ENCODE assay signal across 8 cellular contexts in genomic region chr1:196651637-196652215, GRCh38. TPM values are rescaled to one million over a fixed set of nuclear protein-coding genes. Genes with fewer than 3 reads are reported as not detected.
DNase-seq lines count a peak whose midpoint lies in the region; ATAC-seq and TF ChIP-seq lines count a peak whose summit lies in the region.

TSS of gene CFH (plus strand) at chr1:196652043. CDS start at chr1:196652118, 75 bp downstream.

- TF ChIP-seq POLR2A in Peyer's patch (IDR thresholded peaks at IDR 0.05) = peak in 1 of 2 donors; percentile 30

- POLR2A ChIA-PET in CD4-positive, alpha-beta T cell (lab: Charles Lee) = no interaction called here
- POLR2A ChIA-PET in HEK293T (lab: Yijun Ruan, JAX) = no interaction called here

- no peak for TF ChIP-seq CTCF in CD4-positive, alpha-beta T cell (IDR thresholded peaks at IDR 0.05)
- TF ChIP-seq CTCF in Peyer's patch (IDR thresholded peaks at IDR 0.05) (no peak), endothelial cell (IDR thresholded peaks at IDR 0.05; ENCODE audit: unreplicated experiment) (no peak)

- H3K36me3 Mint-ChIP-seq in CD4-positive, alpha-beta T cell (ENCODE audit: low read depth) = no peaks in the 10 kb centered on the region
- H3K36me3 Mint-ChIP-seq in endothelial cell (ENCODE audit: low read depth, unreplicated experiment) = no peaks in the 10 kb centered on the region

- DNase-seq in CD4-positive, alpha-beta T cell = no peak
- DNase-seq in Peyer's patch = no peak
- no peak for DNase-seq in endothelial cell (ENCODE audit: low spot score)
- peak; percentile 87 for DNase-seq in non-pigmented ciliary epithelial cell (ENCODE audit: low read depth)
- no peak for DNase-seq in NCI-H146 (lab: John Stamatoyannopoulos, UW)
- no peak for DNase-seq in NCI-H1930 (lab: John Stamatoyannopoulos, UW)
- DNase-seq in HEK293T (ENCODE audit: extremely low spot score) = no peak

- H3K27me3 Mint-ChIP-seq in CD4-positive, alpha-beta T cell = no peaks in the 10 kb centered on the region
- H3K27me3 Mint-ChIP-seq in endothelial cell (ENCODE audit: unreplicated experiment) = peaks cover 1% of the 10 kb centered on the region

- H3K27ac Mint-ChIP-seq in CD4-positive, alpha-beta T cell = no peak within 1 kb of the TSS
- peak within 1 kb of the TSS; percentile 76 for H3K27ac Mint-ChIP-seq in endothelial cell (ENCODE audit: unreplicated experiment)

- no peaks in the 10 kb centered on the region for H3K9me3 Mint-ChIP-seq in CD4-positive, alpha-beta T cell
- H3K9me3 Mint-ChIP-seq in endothelial cell (ENCODE audit: unreplicated experiment) = no peaks in the 10 kb centered on the region

- no peaks in the 10 kb centered on the region for H3K27me3 ChIP-seq in CD4-positive, alpha-beta T cell (ENCODE audit: control insufficient read depth, insufficient read depth, low read length)
- no peaks in the 10 kb centered on the region for H3K27me3 ChIP-seq in Peyer's patch

- no peaks in the 10 kb centered on the region for H3K36me3 ChIP-seq in Peyer's patch

- no peak for ATAC-seq in CD4-positive, alpha-beta T cell (ENCODE audit: poor library complexity)
- ATAC-seq in GM18498 (IDR thresholded peaks at IDR 0.05; ENCODE audit: unreplicated experiment) = no peak

- H3K4me1 ChIP-seq in Peyer's patch = no peaks in the 10 kb centered on the region

- no peak within 1 kb of the TSS for H3K27ac ChIP-seq in CD4-positive, alpha-beta T cell (ENCODE audit: low read depth, low read length)
- H3K27ac ChIP-seq in Peyer's patch = peak within 1 kb of the TSS in 2 of 4 donors; percentile 17 to 29

- CTCF ChIA-PET in CD4-positive, alpha-beta T cell (lab: Charles Lee) = no interaction called here
- CTCF ChIA-PET in HEK293T (lab: Yijun Ruan, JAX) = no interaction called here

- peak within 1 kb of the TSS in 3 of 4 donors; percentile 14 to 35 (median 34) for H3K4me3 ChIP-seq in Peyer's patch

- H3K9me3 ChIP-seq in CD4-positive, alpha-beta T cell (ENCODE audit: control insufficient read depth, low read length) = no peaks in the 10 kb centered on the region
- no peaks in the 10 kb centered on the region for H3K9me3 ChIP-seq in Peyer's patch

- peaks cover 16% of the 10 kb centered on the region for H3K4me1 Mint-ChIP-seq in CD4-positive, alpha-beta T cell (ENCODE audit: low read depth)
- peaks cover 11% of the 10 kb centered on the region for H3K4me1 Mint-ChIP-seq in endothelial cell (ENCODE audit: unreplicated experiment)

- intact Hi-C loops in CD4-positive, alpha-beta T cell (cut with DNase I, micrococcal nuclease) = no loop called here

- peak within 1 kb of the TSS; percentile 72 for H3K4me3 Mint-ChIP-seq in CD4-positive, alpha-beta T cell
- H3K4me3 Mint-ChIP-seq in endothelial cell (ENCODE audit: unreplicated experiment) = peak within 1 kb of the TSS; percentile 89

TF ChIP-seq in HEK293T, 16 proteins besides CTCF, POLR2A, EP300 and RAD21:
- TF ChIP-seq LEF1 (IDR thresholded peaks at IDR 0.05; ENCODE audit: borderline replicate concordance) = no peak
- no peak for TF ChIP-seq CTBP1 (IDR thresholded peaks at IDR 0.05; ENCODE audit: borderline replicate concordance)
- no peak for TF ChIP-seq BHLHE40 (IDR thresholded peaks at IDR 0.05; ENCODE audit: borderline replicate concordance)
- no peak for TF ChIP-seq HDGF (IDR thresholded peaks at IDR 0.05; ENCODE audit: borderline replicate concordance)
- no peak for TF ChIP-seq FOXM1 (IDR thresholded peaks at IDR 0.05; ENCODE audit: borderline replicate concordance)
- TF ChIP-seq ELF4 (IDR thresholded peaks at IDR 0.05) = no peak
- TF ChIP-seq ZNF384 (IDR thresholded peaks at IDR 0.05) = no peak
- no peak for TF ChIP-seq TARDBP (IDR thresholded peaks at IDR 0.05)
- TF ChIP-seq, protein P1, sequence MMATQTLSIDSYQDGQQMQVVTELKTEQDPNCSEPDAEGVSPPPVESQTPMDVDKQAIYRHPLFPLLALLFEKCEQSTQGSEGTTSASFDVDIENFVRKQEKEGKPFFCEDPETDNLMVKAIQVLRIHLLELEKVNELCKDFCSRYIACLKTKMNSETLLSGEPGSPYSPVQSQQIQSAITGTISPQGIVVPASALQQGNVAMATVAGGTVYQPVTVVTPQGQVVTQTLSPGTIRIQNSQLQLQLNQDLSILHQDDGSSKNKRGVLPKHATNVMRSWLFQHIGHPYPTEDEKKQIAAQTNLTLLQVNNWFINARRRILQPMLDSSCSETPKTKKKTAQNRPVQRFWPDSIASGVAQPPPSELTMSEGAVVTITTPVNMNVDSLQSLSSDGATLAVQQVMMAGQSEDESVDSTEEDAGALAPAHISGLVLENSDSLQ (IDR thresholded peaks at IDR 0.05) = no peak
- TF ChIP-seq ARNT (IDR thresholded peaks at IDR 0.05) = no peak
- no peak for TF ChIP-seq SP1 (IDR thresholded peaks at IDR 0.05)
- no peak for TF ChIP-seq L3MBTL2 (conservative IDR thresholded peaks at IDR 0.05)
- no peak for TF ChIP-seq FOXK2 (IDR thresholded peaks at IDR 0.05)
- TF ChIP-seq NFRKB (IDR thresholded peaks at IDR 0.05) = no peak
- no peak for TF ChIP-seq SUZ12 (IDR thresholded peaks at IDR 0.05)
- TF ChIP-seq FOXA1 (IDR thresholded peaks at IDR 0.05) = no peak

RNA-seq across cellular contexts. Expression of gene CFH, which starts in this region (rescaled TPM):
- total RNA-seq in CD4-positive, alpha-beta T cell = 1 to 10 TPM; 3.6 to 4.6 TPM
- 10 to 100 TPM; 10.7 to 78.4 (median 30.1) TPM for total RNA-seq in Peyer's patch
- total RNA-seq in endothelial cell (ENCODE audit: unreplicated experiment) = 67.9 TPM
